Comparison of ENCODE assay signal across 1 cellular context in genomic region chr13:98022210-98022609, GRCh38.
TF ChIP-seq lines count a peak whose summit lies in the region.

No MANE protein-coding gene starts in this region.

TF ChIP-seq in endothelial cell of umbilical vein, 7 proteins besides CTCF, POLR2A, EP300 and RAD21:
- TF ChIP-seq MAX (IDR thresholded peaks at IDR 0.05; ENCODE audit: insufficient read depth, insufficient read length) = no peak
- no peak for TF ChIP-seq GATA2 (IDR thresholded peaks at IDR 0.05; ENCODE audit: insufficient read depth, insufficient read length, low read depth, low read length)
- TF ChIP-seq EZH2 (IDR thresholded peaks at IDR 0.05; ENCODE audit: borderline replicate concordance, low read depth, low read length, severe bottlenecking) = no peak
- TF ChIP-seq FOS (IDR thresholded peaks at IDR 0.05; ENCODE audit: borderline replicate concordance, insufficient read depth, low read length) = no peak
- no peak for TF ChIP-seq MYC (IDR thresholded peaks at IDR 0.05; ENCODE audit: low read depth, low read length)
- no peak for TF ChIP-seq JUN (IDR thresholded peaks at IDR 0.05; ENCODE audit: borderline replicate concordance, insufficient read depth, insufficient read length, low read depth)
